In the genomic region with DNA sequence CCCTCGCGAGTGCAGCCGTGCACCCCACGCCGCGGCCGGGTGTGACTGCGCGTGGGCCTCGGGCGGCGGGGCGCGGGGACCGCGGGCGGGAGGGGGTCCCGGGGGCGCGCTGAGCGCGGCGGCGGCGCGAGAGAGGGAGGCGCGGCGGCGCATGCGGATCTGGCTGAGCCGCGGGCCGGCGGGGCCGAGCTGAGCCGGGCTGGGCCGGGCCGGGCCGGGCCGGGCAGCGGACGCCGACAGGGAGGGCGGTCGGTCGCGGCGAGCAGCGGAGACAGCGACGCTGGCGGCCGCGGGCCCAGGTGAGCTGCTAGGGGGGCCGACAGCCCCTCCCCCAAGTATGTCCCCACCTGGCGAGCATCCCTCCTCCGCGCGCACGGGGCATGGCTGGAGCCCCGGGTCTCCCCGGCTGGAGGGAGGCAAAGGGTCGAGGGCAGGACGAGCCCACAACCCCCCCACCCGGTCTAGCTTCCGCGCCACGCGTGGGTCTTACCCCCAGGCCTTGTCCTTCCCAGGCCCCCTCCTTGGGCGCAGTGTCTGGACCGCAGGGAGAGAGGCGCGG, we compare ENCODE assay signal across 9 cellular contexts. TPM values are rescaled to one million over a fixed set of nuclear protein-coding genes. Genes with fewer than 3 reads are reported as not detected.
DNase-seq lines count a peak whose midpoint lies in the region; ATAC-seq and TF ChIP-seq lines count a peak whose summit lies in the region.
"Had no signal": no experiment of that assay in that cellular context is flagged by ENCODE, and none has a peak within 500 bp of the region (broad histone marks: within the 10 kb centered on the region; RNA-seq: fewer than 3 reads in every experiment).

No MANE protein-coding gene starts in this region.

- peak overlapping the region; percentile 40 for H3K4me3 ChIP-seq in AG09309 (ENCODE audit: control insufficient read depth, low read depth, low read length)
- peak overlapping the region; percentile 28 for H3K4me3 ChIP-seq in NT2/D1 (ENCODE audit: insufficient read length, low read depth)
- peak overlapping the region; percentile 49 for H3K4me3 ChIP-seq in esophagus (ENCODE audit: low read depth in 1 of 2, low read length in 2 of 2)

- peaks cover 29% of the 10 kb centered on the region for H3K4me1 Mint-ChIP-seq in osteocyte (ENCODE audit: unreplicated experiment)

- no peaks in the 10 kb centered on the region for H3K9me3 Mint-ChIP-seq in osteocyte (ENCODE audit: unreplicated experiment)

- H3K27me3 Mint-ChIP-seq in osteocyte (ENCODE audit: unreplicated experiment): peaks cover 7% of the 10 kb centered on the region

- WGBS in esophagus, 2 donors: 6 to 7% methylated on average over 15 to 74 of the region's 74 CpGs

- H3K9me3 ChIP-seq in NT2/D1 (ENCODE audit: insufficient read depth, low read length): no peaks in the 10 kb centered on the region
- no peaks in the 10 kb centered on the region for H3K9me3 ChIP-seq in esophagus (ENCODE audit: control insufficient read depth in 2 of 2, insufficient read depth in 1 of 2, low read depth in 1 of 2, low read length in 1 of 2)

- H3K27ac ChIP-seq in esophagus (ENCODE audit: low read depth in 2 of 2, low read length in 1 of 2): peak overlapping the region; percentile 18 to 90

- DNase-seq in AG09309 (ENCODE audit: low read depth): no peak
- no peak for DNase-seq in NT2/D1 (ENCODE audit: low read depth, low spot score)
- no peak for DNase-seq in osteocyte (ENCODE audit: extremely low spot score, unreplicated experiment)
- DNase-seq in NK-92 (lab: John Stamatoyannopoulos, UW; ENCODE audit: unreplicated experiment): no peak
- no peak for DNase-seq in activated CD4-positive, alpha-beta T cell treated with anti-CD3 and anti-CD28 coated beads, Interleukin-2, amount 50 U/mL, for 1 hour
- DNase-seq in DMS114 treated with DMSO at 0.1 percent for 48 hours (lab: John Stamatoyannopoulos, UW; ENCODE audit: unreplicated experiment): no peak
- DNase-seq: GF-D8 had no signal

- H3K4me1 ChIP-seq in NT2/D1 (ENCODE audit: insufficient read depth, insufficient read length) (peaks cover 10% of the 10 kb centered on the region), esophagus (ENCODE audit: control insufficient read depth in 2 of 2, insufficient read depth in 2 of 2, low read length in 1 of 2) (peaks cover 4 to 8% of the 10 kb centered on the region in 2 donors)

- peak overlapping the region; percentile 89 for H3K4me3 Mint-ChIP-seq in osteocyte (ENCODE audit: unreplicated experiment)

- peak overlapping the region; percentile 64 for H3K9ac ChIP-seq in NT2/D1 (ENCODE audit: insufficient read length, low read depth)

- no peak overlapping the region for H3K27ac Mint-ChIP-seq in osteocyte (ENCODE audit: unreplicated experiment)

- H3K27me3 ChIP-seq in NT2/D1 (ENCODE audit: insufficient read depth, insufficient read length): peaks cover 29% of the 10 kb centered on the region
- H3K27me3 ChIP-seq in esophagus (ENCODE audit: control insufficient read depth in 1 of 2, insufficient read depth in 2 of 2, low read length in 2 of 2): no peaks in the 10 kb centered on the region

- no peaks in the 10 kb centered on the region for H3K36me3 ChIP-seq in NT2/D1 (ENCODE audit: insufficient read depth, insufficient read length, low read length)
- H3K36me3 ChIP-seq in esophagus (ENCODE audit: control insufficient read depth in 2 of 2, insufficient read depth in 2 of 2, low read length in 1 of 2): no peaks in the 10 kb centered on the region

- TF ChIP-seq CTCF in AG09309 (IDR thresholded peaks at IDR 0.05; ENCODE audit: control insufficient read depth, insufficient read depth, low read depth, low read length, missing control alignments): no peak
- TF ChIP-seq CTCF in osteocyte (IDR thresholded peaks at IDR 0.05): no peak

- no peak for ATAC-seq in HG03571 (IDR thresholded peaks at IDR 0.05; ENCODE audit: unreplicated experiment)

- no peaks in the 10 kb centered on the region for H3K36me3 Mint-ChIP-seq in osteocyte (ENCODE audit: unreplicated experiment)

RNA-seq across cellular contexts. Expression of gene SPTBN4, which starts 0.3 kb away (rescaled TPM):
- polyA plus RNA-seq in esophagus: 1 to 10 TPM in 1 of 2 donors, under 1 TPM in 1; 0.68 to 1.2 TPM
- total RNA-seq in osteocyte: 0.48 and 0.63 TPM in 2 replicates

RNA-seq across cellular contexts. Expression of gene BLVRB, which starts 1.5 kb away (rescaled TPM):
- polyA plus RNA-seq in esophagus: 100 to 1,000 TPM; 213 to 241 TPM
- 45.6 and 51.5 TPM in 2 replicates for total RNA-seq in osteocyte

RNA-seq across cellular contexts. Expression of gene SERTAD3, which starts 23.0 kb away (rescaled TPM):
- polyA plus RNA-seq in esophagus: 10 to 100 TPM; 12.2 to 19.1 TPM
- 31.4 and 33.4 TPM in 2 replicates for total RNA-seq in osteocyte

RNA-seq across cellular contexts. Expression of gene SERTAD1, which starts 41.3 kb away (rescaled TPM):
- polyA plus RNA-seq in esophagus: 10 to 100 TPM; 20.7 to 21.5 TPM
- 13.3 and 13.8 TPM in 2 replicates for total RNA-seq in osteocyte

RNA-seq across cellular contexts. Expression of gene PRX, which starts 53.9 kb away (rescaled TPM):
- polyA plus RNA-seq in esophagus: 1 to 10 TPM; 1.0 to 1.1 TPM
- 5.0 and 5.7 TPM in 2 replicates for total RNA-seq in osteocyte
